19 cellular contexts compared by ENCODE assay signal in the genomic region with DNA sequence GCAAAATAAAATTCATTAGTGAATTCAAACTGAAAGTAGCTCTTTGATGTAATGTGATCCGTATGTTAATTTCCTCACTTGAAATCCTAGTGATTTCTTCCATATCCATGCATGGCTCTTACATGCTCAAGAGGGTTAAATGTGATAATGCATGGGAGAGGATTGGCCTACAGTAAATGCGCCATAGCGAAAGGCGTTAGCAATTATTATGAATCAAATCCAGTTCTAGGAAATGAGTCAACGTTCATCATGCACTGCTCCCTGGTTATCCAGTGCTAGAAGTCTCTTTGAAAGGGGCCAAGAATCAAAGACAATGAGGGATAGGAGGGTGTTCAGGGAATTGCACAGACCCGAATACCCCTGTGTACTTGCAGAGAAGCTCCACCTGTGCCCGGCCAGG.
DNase-seq lines count a peak whose midpoint lies in the region; ATAC-seq lines count a peak whose summit lies in the region.
"Had no signal": no experiment of that assay in that cellular context is flagged by ENCODE, and none has a peak within 500 bp of the region (broad histone marks: within the 10 kb centered on the region; RNA-seq: fewer than 3 reads in every experiment).

No MANE protein-coding gene starts in this region.

- no peaks in the 10 kb centered on the region for H3K9me2 ChIP-seq in Karpas-422 (replicated peaks; ENCODE audit: insufficient read depth, low read length)

- H3K9me3 ChIP-seq in Karpas-422 (ENCODE audit: low read length) = no peaks in the 10 kb centered on the region
- H3K9me3 ChIP-seq: left lung had no signal

- H3K4me1 ChIP-seq in Karpas-422 (ENCODE audit: low read length) = no peaks in the 10 kb centered on the region

- no peak overlapping the region for H2AFZ ChIP-seq in Karpas-422 (ENCODE audit: low read length)

- H3K79me2 ChIP-seq in Karpas-422 (ENCODE audit: low read length) = no peaks in the 10 kb centered on the region

- ATAC-seq in HG03378 (IDR thresholded peaks at IDR 0.05; ENCODE audit: unreplicated experiment) (no peak), GM18873 (IDR thresholded peaks at IDR 0.05; ENCODE audit: low FRiP score, unreplicated experiment) (no peak)
- ATAC-seq: CD8-positive, alpha-beta T cell; left lung; stimulated activated memory B cell treated with anti-CD40 and anti-IgM and Interleukin-4, amounts not matched to agents 10 μg/mL and 1 μg/mL and 100 μg/mL, for 72 hours had no signal

- no peak overlapping the region for H3K4me2 ChIP-seq in Karpas-422 (ENCODE audit: low read depth, low read length, poor library complexity, severe bottlenecking)

- no peak overlapping the region for H3K4me3 ChIP-seq in Karpas-422 (ENCODE audit: low read length)
- H3K4me3 ChIP-seq: cardiac muscle cell, left lung had no signal

- no peaks in the 10 kb centered on the region for H3K27me3 ChIP-seq in Karpas-422 (ENCODE audit: low read length)
- H3K27me3 ChIP-seq: cardiac muscle cell, left lung had no signal

- DNase-seq in AG20443 (ENCODE audit: low spot score) (peak; percentile 64), M059J (ENCODE audit: low read depth) (peak; percentile 15), dermis blood vessel endothelial cell (peak; percentile 88), lung microvascular endothelial cell (ENCODE audit: low read depth in 2 of 2) (peak; percentile 31 to 90), Karpas-422 (no peak), iPS-NIHi11 (ENCODE audit: low spot score) (no peak)
- DNase-seq: activated CD4-positive, alpha-beta T cell treated with anti-CD3 and anti-CD28 coated beads, Interleukin-2, amount 10 ng/mL, durations not matched to agents 24 days and 14 days; activated naive CD8-positive, alpha-beta T cell treated with anti-CD3 and anti-CD28 coated beads, Interleukin-2, amount 10 ng/mL, durations not matched to agents 7 days and 5 days; CD8-positive, alpha-beta T cell; H7; left lung; NCI-H1105; NCI-H2171; NCI-H526; stimulated activated CD4-positive, alpha-beta T cell treated with anti-CD3 and anti-CD28 coated beads, Interleukin-1b, Interleukin-23, amount 100 ng/mL, for 48 hours had no signal

- H3K36me3 ChIP-seq in Karpas-422 (ENCODE audit: insufficient read depth, low read length) = no peaks in the 10 kb centered on the region
- H3K36me3 ChIP-seq: left lung had no signal

- no peak overlapping the region for H3K9ac ChIP-seq in Karpas-422 (ENCODE audit: low read length)

- no peaks in the 10 kb centered on the region for H4K20me1 ChIP-seq in Karpas-422 (ENCODE audit: insufficient read depth, low read depth, low read length)

- H3K27ac ChIP-seq in Karpas-422 (ENCODE audit: low read length) = no peak overlapping the region
- H3K27ac ChIP-seq: cardiac muscle cell, left lung had no signal

Comparison
In these comparisons a context has a peak if more than half of its experiments do, and no peak if none do; other contexts are left out.
1. DNase-seq: peak in AG20443 (single experiment), M059J (single experiment), dermis blood vessel endothelial cell (single experiment) and lung microvascular endothelial cell (2 of 2); none in Karpas-422 (single experiment) and iPS-NIHi11 (single experiment).